Comparison of ENCODE assay signal across 8 cellular contexts in the genomic region with DNA sequence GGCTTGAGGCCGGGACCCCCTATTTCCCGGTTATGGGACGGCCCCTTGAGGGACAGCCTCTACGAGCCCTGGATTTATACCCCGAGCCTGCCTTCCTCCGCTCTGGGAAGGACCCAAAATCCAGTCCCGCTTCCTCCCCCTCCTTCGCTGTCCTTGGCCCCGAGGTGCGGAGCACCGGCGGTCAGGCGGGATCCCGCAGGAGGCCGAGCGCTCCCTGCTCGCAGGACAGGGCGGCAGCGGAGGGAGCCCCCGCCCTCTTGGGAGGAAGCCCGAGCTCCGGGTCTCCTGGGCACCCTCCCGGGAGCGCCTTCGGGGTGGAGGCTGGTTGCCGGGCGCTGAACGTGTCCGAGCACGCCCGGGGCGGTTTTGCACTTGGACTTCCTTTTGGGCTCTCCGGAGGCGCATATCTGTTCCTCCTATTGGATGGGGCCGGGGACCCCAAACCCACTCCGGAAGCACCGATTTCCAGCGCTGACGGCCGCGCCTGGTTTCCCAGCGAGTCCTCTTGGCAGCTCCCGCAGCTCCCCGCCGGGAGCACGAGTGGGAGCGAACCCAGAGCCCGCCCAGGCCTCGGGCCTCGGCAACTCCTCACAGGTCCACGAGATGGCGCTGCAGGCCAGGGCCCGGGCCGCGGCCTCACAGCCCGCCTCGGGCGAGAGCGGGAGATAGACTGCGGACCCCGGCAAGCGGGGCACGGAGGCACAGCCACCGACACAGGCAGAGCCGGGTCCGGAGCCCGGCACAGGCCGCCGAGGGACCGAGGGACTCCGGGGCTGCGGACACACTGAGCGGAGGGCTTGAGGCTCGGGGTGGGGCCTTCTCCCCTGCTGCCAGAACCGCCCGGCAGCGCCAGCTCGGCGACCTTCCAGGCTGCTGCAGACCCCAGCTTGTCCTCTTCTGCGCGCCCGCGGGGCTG. TPM values are rescaled to one million over a fixed set of nuclear protein-coding genes. Genes with fewer than 3 reads are reported as not detected.
DNase-seq lines count a peak whose midpoint lies in the region; ATAC-seq and TF ChIP-seq lines count a peak whose summit lies in the region.

No MANE protein-coding gene starts in this region.

- H3K36me3 Mint-ChIP-seq in CD14-positive monocyte: peaks cover 5 to 10% of the 10 kb centered on the region in 2 donors

- H3K27me3 ChIP-seq in esophagus (ENCODE audit: control insufficient read depth in 1 of 2, insufficient read depth in 2 of 2, low read length in 2 of 2): peaks cover 0 to 4% of the 10 kb centered on the region in 2 donors
- H3K27me3 ChIP-seq in mucosa of stomach (ENCODE audit: control insufficient read depth, insufficient read depth, low read length): peaks cover 45% of the 10 kb centered on the region

- WGBS in esophagus, 2 donors: 1% methylated on average over 78 to 83 of the region's 83 CpGs

- peak overlapping the region; percentile 80 for H3K9ac ChIP-seq in mucosa of stomach (ENCODE audit: low read length)

- peak overlapping the region; percentile 77 to 89 for H3K4me3 Mint-ChIP-seq in CD14-positive monocyte

- ATAC-seq in GM19452 (IDR thresholded peaks at IDR 0.05; ENCODE audit: unreplicated experiment): peak; percentile 75

- intact Hi-C loops in CD14-positive monocyte (cut with micrococcal nuclease): loop anchor here (5.0 to 10.0 kb wide), 2 partner anchors 143 to 425 kb away; no protein-coding TSS in a partner anchor

- TF ChIP-seq CTCF in CD14-positive monocyte (IDR thresholded peaks at IDR 0.05): peak; percentile 99

- peaks cover 0 to 8% of the 10 kb centered on the region in 2 donors for H3K4me1 ChIP-seq in esophagus (ENCODE audit: control insufficient read depth in 2 of 2, insufficient read depth in 2 of 2, low read length in 1 of 2)
- peaks cover 39% of the 10 kb centered on the region for H3K4me1 ChIP-seq in mucosa of stomach (ENCODE audit: control insufficient read depth, insufficient read depth, low read length)

- DNase-seq in CD14-positive monocyte (ENCODE audit: low spot score) (peak; percentile 74), HK-2 (ENCODE audit: unreplicated experiment) (peak; percentile 88), NOMO-1 treated with dmso at 0.1 percent for 144 hours (lab: John Stamatoyannopoulos, UW; ENCODE audit: unreplicated experiment) (peak; percentile 79), activated T-cell treated with anti-CD3 and anti-CD28 coated beads for 48 hours (ENCODE audit: low read depth) (peak; percentile 72)
- DNase-seq in stimulated activated CD8-positive, alpha-beta memory T cell treated with anti-CD3 and anti-CD28 coated beads, Interleukin-7, amount 100 ng/mL, for 1 hour (ENCODE audit: low read depth in 2 of 2): peak; percentile 62

- no peak overlapping the region for H3K27ac Mint-ChIP-seq in CD14-positive monocyte

- H3K36me3 ChIP-seq in esophagus (ENCODE audit: control insufficient read depth in 2 of 2, insufficient read depth in 2 of 2, low read length in 1 of 2) (no peaks in the 10 kb centered on the region), mucosa of stomach (ENCODE audit: control insufficient read depth, insufficient read depth, low read length) (no peaks in the 10 kb centered on the region)

- H3K27me3 Mint-ChIP-seq in CD14-positive monocyte (ENCODE audit: low read depth in 3 of 3): peaks cover 53 to 94% (median 69%) of the 10 kb centered on the region in 3 donors

- H3K9me3 ChIP-seq in esophagus (ENCODE audit: control insufficient read depth in 2 of 2, insufficient read depth in 1 of 2, low read depth in 1 of 2, low read length in 1 of 2): no peaks in the 10 kb centered on the region
- no peaks in the 10 kb centered on the region for H3K9me3 ChIP-seq in mucosa of stomach (ENCODE audit: control insufficient read depth, low read length)

- H3K4me3 ChIP-seq in esophagus (ENCODE audit: low read depth in 1 of 2, low read length in 2 of 2) (peak overlapping the region; percentile 50 to 60), mucosa of stomach (ENCODE audit: low read length) (peak overlapping the region; percentile 60)

- H3K9me3 Mint-ChIP-seq in CD14-positive monocyte: peaks cover 0 to 35% (median 18%) of the 10 kb centered on the region in 7 donors

- peak overlapping the region; percentile 86 for H3K27ac ChIP-seq in esophagus (ENCODE audit: low read depth in 2 of 2, low read length in 1 of 2)

- H3K4me1 Mint-ChIP-seq in CD14-positive monocyte: peaks cover 23% of the 10 kb centered on the region

RNA-seq across cellular contexts. Expression of gene TBX2, which starts 12.6 kb away (rescaled TPM):
- polyA plus RNA-seq in CD14-positive monocyte (not detected), esophagus (1 to 10 TPM; 5.6 to 6.2 TPM)

RNA-seq across cellular contexts. Expression of gene TBX4, which starts 40.0 kb away (rescaled TPM):
- polyA plus RNA-seq in CD14-positive monocyte (not detected), esophagus (under 1 TPM in 1 of 2 donors, not detected in 1; 0.01 TPM)

Comparison
In these comparisons a context has a peak if more than half of its experiments do, and no peak if none do; other contexts are left out.
1. Peak in every context shown above with its lines: DNase-seq, ATAC-seq, H3K4me3 ChIP-seq and H3K27ac ChIP-seq.
2. RNA of gene TBX2, which starts 12.6 kb away (polyA plus RNA-seq): 5.6 to 6.2 TPM in esophagus; not detected in CD14-positive monocyte; every median in the first group is over 4 times any median in the second.